ENCODE assay signal across 9 cellular contexts in genomic region chr6:1607557-1608221, GRCh38. TPM values are rescaled to one million over a fixed set of nuclear protein-coding genes. Genes with fewer than 3 reads are reported as not detected.
A peak's percentile ranks its signal among the peaks of the same experiment; 100 is the strongest.
DNase-seq lines count a peak whose midpoint lies in the region; ATAC-seq and TF ChIP-seq lines count a peak whose summit lies in the region.
"Had no signal": no experiment of that assay in that cellular context is flagged by ENCODE, and none has a peak within 500 bp of the region (broad histone marks: within the 10 kb centered on the region; RNA-seq: fewer than 3 reads in every experiment).

No MANE protein-coding gene starts in this region.

- peaks cover 39% of the 10 kb centered on the region for H3K4me1 Mint-ChIP-seq in endothelial cell (ENCODE audit: unreplicated experiment)

- no peak for TF ChIP-seq CTCF in endothelial cell (IDR thresholded peaks at IDR 0.05; ENCODE audit: unreplicated experiment)

- ATAC-seq in sciatic nerve (peak; percentile 3), GM18519 (IDR thresholded peaks at IDR 0.05; ENCODE audit: low FRiP score, unreplicated experiment) (no peak)

- intact Hi-C loops in sciatic nerve (cut with DNase I) = no loop called here

- peaks cover 13% of the 10 kb centered on the region for H3K36me3 Mint-ChIP-seq in endothelial cell (ENCODE audit: low read depth, unreplicated experiment)

- peaks cover 4% of the 10 kb centered on the region for H3K9me3 Mint-ChIP-seq in endothelial cell (ENCODE audit: unreplicated experiment)

- peaks cover 28% of the 10 kb centered on the region for H3K27me3 Mint-ChIP-seq in endothelial cell (ENCODE audit: unreplicated experiment)

- peak overlapping the region; percentile 92 for H3K4me3 Mint-ChIP-seq in endothelial cell (ENCODE audit: unreplicated experiment)

- H3K27ac Mint-ChIP-seq in endothelial cell (ENCODE audit: unreplicated experiment) = peak overlapping the region; percentile 77

- DNase-seq in SHP77 (lab: John Stamatoyannopoulos, UW) = peak; percentile 68 to 75
- no peak for DNase-seq in SHP77 treated with DMSO at 0.1 percent for 48 hours (lab: John Stamatoyannopoulos, UW)
- peak; percentile 51 to 83 for DNase-seq in NCI-H526 (lab: John Stamatoyannopoulos, UW)
- DNase-seq in endothelial cell (ENCODE audit: low spot score) = peak; percentile 53
- no peak for DNase-seq in sciatic nerve (ENCODE audit: low spot score)
- no peak for DNase-seq in SIG-M5 (lab: John Stamatoyannopoulos, UW)
- DNase-seq in stimulated activated CD4-positive, alpha-beta T cell treated with anti-CD3 and anti-CD28 coated beads, Interleukin-4, amount 100 ng/mL, for 1 hour = no peak
- DNase-seq: NCI-H226 had no signal

RNA-seq across cellular contexts. Expression of gene FOXC1, which starts 2.0 kb away (rescaled TPM):
- total RNA-seq in endothelial cell (ENCODE audit: unreplicated experiment) (112 TPM), sciatic nerve (61.8 TPM)

Comparison
In these comparisons a context has a peak if more than half of its experiments do, and no peak if none do; other contexts are left out.
1. DNase-seq: peak in SHP77 (2 of 2), NCI-H526 (2 of 2) and endothelial cell (single experiment); none in SHP77 treated with DMSO at 0.1 percent for 48 hours (single experiment), sciatic nerve (single experiment), SIG-M5 (single experiment) and stimulated activated CD4-positive, alpha-beta T cell treated with anti-CD3 and anti-CD28 coated beads, Interleukin-4, amount 100 ng/mL, for 1 hour (single experiment).